ENCODE assay signal across 17 cellular contexts in the genomic region with DNA sequence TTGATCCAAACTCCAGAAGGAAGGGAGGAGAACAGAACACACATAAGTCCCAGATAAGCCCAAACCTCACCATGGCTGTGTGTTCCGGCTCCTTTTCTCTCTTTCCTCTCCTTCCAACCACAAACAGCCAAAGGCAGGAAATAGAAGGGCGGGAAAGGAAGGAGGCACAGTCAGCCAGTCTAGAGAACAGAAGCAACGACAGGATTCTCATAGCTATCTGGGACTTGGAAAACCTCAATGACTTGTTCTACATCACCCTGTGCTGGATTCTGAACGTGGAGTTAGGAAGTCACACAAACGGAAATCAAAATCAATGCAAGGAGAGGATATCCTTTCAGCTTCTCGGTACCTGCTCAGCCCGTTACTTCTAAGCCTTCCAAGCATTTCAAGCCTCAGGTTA. TPM values are rescaled to one million over a fixed set of nuclear protein-coding genes. Genes with fewer than 3 reads are reported as not detected.
DNase-seq lines count a peak whose midpoint lies in the region; TF ChIP-seq lines count a peak whose summit lies in the region.
"Had no signal": no experiment of that assay in that cellular context is flagged by ENCODE, and none has a peak within 500 bp of the region (broad histone marks: within the 10 kb centered on the region; RNA-seq: fewer than 3 reads in every experiment).

No MANE protein-coding gene starts in this region.

- no peak for TF ChIP-seq RAD21 in SK-N-SH (IDR thresholded peaks at IDR 0.05; ENCODE audit: low read length)

- no peaks in the 10 kb centered on the region for H3K9me3 Mint-ChIP-seq in HFFc6
- no peaks in the 10 kb centered on the region for H3K9me3 Mint-ChIP-seq in chondrocyte (ENCODE audit: low read depth)
- no peaks in the 10 kb centered on the region for H3K9me3 Mint-ChIP-seq in neural crest cell
- no peaks in the 10 kb centered on the region for H3K9me3 Mint-ChIP-seq in CD14-positive monocyte
- H3K9me3 Mint-ChIP-seq: CD8-positive, alpha-beta memory T cell; IgD-negative memory B cell had no signal

- H3K9me2 ChIP-seq in SK-N-SH: no peaks in the 10 kb centered on the region

- H3K4me3 Mint-ChIP-seq in HFFc6: no peak overlapping the region
- H3K4me3 Mint-ChIP-seq in chondrocyte (ENCODE audit: unreplicated experiment): no peak overlapping the region
- H3K4me3 Mint-ChIP-seq in neural crest cell: no peak overlapping the region
- no peak overlapping the region for H3K4me3 Mint-ChIP-seq in CD14-positive monocyte
- H3K4me3 Mint-ChIP-seq: IgD-negative memory B cell had no signal

- H3F3A ChIP-seq in SK-N-SH (replicated peaks; ENCODE audit: insufficient read depth): peaks cover 10% of the 10 kb centered on the region

- H3K27me3 Mint-ChIP-seq in HFFc6 (ENCODE audit: insufficient read depth): no peaks in the 10 kb centered on the region
- no peaks in the 10 kb centered on the region for H3K27me3 Mint-ChIP-seq in chondrocyte (ENCODE audit: low read depth)
- H3K27me3 Mint-ChIP-seq in neural crest cell (ENCODE audit: low read depth): no peaks in the 10 kb centered on the region
- H3K27me3 Mint-ChIP-seq in CD14-positive monocyte (ENCODE audit: low read depth in 3 of 3): peaks cover 0 to 3% (median 0%) of the 10 kb centered on the region in 3 donors
- H3K27me3 Mint-ChIP-seq: CD8-positive, alpha-beta memory T cell; IgD-negative memory B cell had no signal

- H3K9me3 ChIP-seq in BLaER1 treated with 17β-estradiol and CSF1 and Interleukin-3, amounts not matched to agents 10 nM and 100 nM (replicated peaks in 1 of 11): no peaks in the 10 kb centered on the region
- no peaks in the 10 kb centered on the region for H3K9me3 ChIP-seq in SK-N-SH
- H3K9me3 ChIP-seq: ascending aorta had no signal

- peaks cover 24% of the 10 kb centered on the region for H3K4me1 Mint-ChIP-seq in HFFc6 (ENCODE audit: low read depth)
- peaks cover 37% of the 10 kb centered on the region for H3K4me1 Mint-ChIP-seq in chondrocyte (ENCODE audit: low read depth)
- peaks cover 16% of the 10 kb centered on the region for H3K4me1 Mint-ChIP-seq in neural crest cell
- H3K4me1 Mint-ChIP-seq in CD14-positive monocyte: peaks cover 27% of the 10 kb centered on the region

- no peak for TF ChIP-seq EP300 in SK-N-SH (IDR thresholded peaks at IDR 0.05; ENCODE audit: borderline replicate concordance in 1 of 2, low read depth in 1 of 2, low read length in 1 of 2)

- 93% methylated on average over 7 of the region's 7 CpGs for WGBS in SK-N-SH (ENCODE audit: low lambda C conversion rate)

- H3K36me3 ChIP-seq in BLaER1 treated with 17β-estradiol and CSF1 and Interleukin-3, amounts not matched to agents 10 nM and 100 nM: peaks cover 50 to 98% (median 76%) of the 10 kb centered on the region in 11 experiments
- H3K36me3 ChIP-seq in SK-N-SH (replicated peaks in 1 of 2; ENCODE audit: control insufficient read depth in 1 of 2, insufficient read depth in 2 of 2, low read length in 1 of 2): peaks cover 2 to 15% of the 10 kb centered on the region in 2 experiments
- H3K36me3 ChIP-seq: ascending aorta had no signal

- H3K79me2 ChIP-seq in SK-N-SH (ENCODE audit: insufficient read depth): peaks cover 100% of the 10 kb centered on the region

- peaks cover 88 to 100% (median 100%) of the 10 kb centered on the region in 11 experiments for H4K20me1 ChIP-seq in BLaER1 treated with 17β-estradiol and CSF1 and Interleukin-3, amounts not matched to agents 10 nM and 100 nM
- peaks cover 97% of the 10 kb centered on the region for H4K20me1 ChIP-seq in SK-N-SH (ENCODE audit: insufficient read depth)

- peak overlapping the region; percentile 11 to 72 (median 58); a peak in 19 of 22 replicates for H3K9ac ChIP-seq in BLaER1 treated with 17β-estradiol and CSF1 and Interleukin-3, amounts not matched to agents 10 nM and 100 nM
- no peak overlapping the region for H3K9ac ChIP-seq in SK-N-SH

- H3K27ac Mint-ChIP-seq in HFFc6 (peak overlapping the region; percentile 21; the same call in 1 of the 2 replicates), chondrocyte (ENCODE audit: unreplicated experiment) (peak overlapping the region; percentile 80), neural crest cell (ENCODE audit: unreplicated experiment) (peak overlapping the region; percentile 83), CD14-positive monocyte (peak overlapping the region in 2 of 7 donors; percentile 30 to 74)

- peak overlapping the region in 10 of 11 experiments; percentile 20 to 79 (median 67); a peak in 19 of 22 replicates for H3K27ac ChIP-seq in BLaER1 treated with 17β-estradiol and CSF1 and Interleukin-3, amounts not matched to agents 10 nM and 100 nM
- no peak overlapping the region for H3K27ac ChIP-seq in SK-N-SH (ENCODE audit: low read depth in 2 of 2, low read length in 1 of 2)
- no peak overlapping the region for H3K27ac ChIP-seq in RWPE1
- H3K27ac ChIP-seq: ascending aorta had no signal

- peak overlapping the region in 6 of 10 experiments; percentile 5 to 48 (median 27); a peak in 9 of 20 replicates for H3K4me3 ChIP-seq in BLaER1 treated with 17β-estradiol and CSF1 and Interleukin-3, amounts not matched to agents 10 nM and 100 nM
- no peak overlapping the region for H3K4me3 ChIP-seq in SK-N-SH (ENCODE audit: low read depth in 2 of 2, low read length in 1 of 2)
- H3K4me3 ChIP-seq: ascending aorta had no signal

- peak overlapping the region; percentile 59 to 92 (median 82) for H3K4me2 ChIP-seq in BLaER1 treated with 17β-estradiol and CSF1 and Interleukin-3, amounts not matched to agents 10 nM and 100 nM
- no peak overlapping the region for H3K4me2 ChIP-seq in SK-N-SH

- CTCF ChIA-PET in SK-N-SH (lab: Yijun Ruan, JAX) (no interaction called here), RWPE1 (lab: Yijun Ruan, JAX) (interaction anchor here (0.6 kb wide), 1 partner anchor 142 kb away, joined by 3 read pairs; no protein-coding TSS in a partner anchor)

- no peak overlapping the region for H2AFZ ChIP-seq in SK-N-SH (ENCODE audit: low read depth)

- H3K4me1 ChIP-seq in BLaER1 treated with 17β-estradiol and CSF1 and Interleukin-3, amounts not matched to agents 10 nM and 100 nM: peaks cover 17 to 54% (median 35%) of the 10 kb centered on the region in 10 experiments
- no peaks in the 10 kb centered on the region for H3K4me1 ChIP-seq in SK-N-SH (ENCODE audit: control insufficient read depth in 1 of 2, insufficient read depth in 2 of 2, low read depth in 1 of 2, low read length in 1 of 2)

- intact Hi-C loops in CD14-positive monocyte (cut with micrococcal nuclease): loop anchor here in 1 of 2 donors (5.0 kb wide), 1 partner anchor 55 kb away; no protein-coding TSS in a partner anchor

- TF ChIP-seq CTCF in HFFc6 (IDR thresholded peaks at IDR 0.05) (no peak), chondrocyte (IDR thresholded peaks at IDR 0.05) (no peak), neural crest cell (conservative IDR thresholded peaks at IDR 0.05) (no peak), SK-N-SH (IDR thresholded peaks at IDR 0.05) (no peak), RWPE1 (conservative IDR thresholded peaks at IDR 0.05; ENCODE audit: low read depth) (no peak), CD14-positive monocyte (IDR thresholded peaks at IDR 0.05) (no peak)

- peaks cover 22% of the 10 kb centered on the region for H3K36me3 Mint-ChIP-seq in HFFc6 (ENCODE audit: low read depth)
- H3K36me3 Mint-ChIP-seq in chondrocyte (ENCODE audit: low read depth): peaks cover 2% of the 10 kb centered on the region
- H3K36me3 Mint-ChIP-seq in neural crest cell (ENCODE audit: low read depth): peaks cover 9% of the 10 kb centered on the region
- H3K36me3 Mint-ChIP-seq in CD14-positive monocyte: peaks cover 12 to 70% of the 10 kb centered on the region in 2 donors
- H3K36me3 Mint-ChIP-seq: IgD-negative memory B cell had no signal

- no peak for DNase-seq in HFFc6
- DNase-seq in chondrocyte (ENCODE audit: low spot score): no peak
- DNase-seq in neural crest cell (ENCODE audit: low read depth, low spot score): no peak
- DNase-seq in SK-N-SH: no peak
- DNase-seq in germinal center (ENCODE audit: low spot score): no peak
- DNase-seq in RWPE1 (ENCODE audit: low spot score): no peak
- DNase-seq in CD14-positive monocyte (ENCODE audit: low spot score): no peak
- DNase-seq: activated CD4-positive, alpha-beta T cell treated with anti-CD3 and anti-CD28 coated beads for 4 hours; CD8-positive, alpha-beta memory T cell; GDM1; NCI-H1417; NCI-H510A; retina; stimulated activated CD4-positive, alpha-beta T cell treated with anti-CD3 and anti-CD28 coated beads, Interleukin-4, amount 100 ng/mL, for 1 hour had no signal

- H3K27me3 ChIP-seq in BLaER1 treated with 17β-estradiol and CSF1 and Interleukin-3, amounts not matched to agents 10 nM and 100 nM: no peaks in the 10 kb centered on the region
- no peaks in the 10 kb centered on the region for H3K27me3 ChIP-seq in SK-N-SH (ENCODE audit: insufficient read depth)
- H3K27me3 ChIP-seq: ascending aorta had no signal

- POLR2A ChIA-PET in SK-N-SH (lab: Yijun Ruan, JAX) (no interaction called here), RWPE1 (lab: Yijun Ruan, JAX; ENCODE audit: low non-redundant PET) (no interaction called here)

TF ChIP-seq in SK-N-SH, 30 proteins besides CTCF, POLR2A, EP300 and RAD21:
- TF ChIP-seq TEAD4 (IDR thresholded peaks at IDR 0.05; ENCODE audit: borderline replicate concordance, insufficient read depth) (no peak), CHD2 (IDR thresholded peaks at IDR 0.05; ENCODE audit: low read length, partially characterized antibody) (no peak), NRF1 (IDR thresholded peaks at IDR 0.05; ENCODE audit: low read depth, low read length) (no peak)

RNA-seq across cellular contexts. Expression of gene CRK, which starts 9.0 kb away (rescaled TPM):
- total RNA-seq in HFFc6 (2021; fragmentation: NEBNext Ultra II Directional; extraction: Animal tissue kit (Norgen Biotek cat#: 25700)): 10 to 100 TPM; 71.1 to 83.1 (median 77.5) TPM
- 65.8 to 70.4 TPM (median 70.4 TPM) in 3 replicates for total RNA-seq in chondrocyte
- 57.5 and 58.5 TPM in 2 replicates for total RNA-seq in neural crest cell
- 50.7 and 63.5 TPM in 2 replicates for polyA plus RNA-seq in SK-N-SH (2012; rRNA removed)
- polyA plus RNA-seq in SK-N-SH (2012; cell fraction: cytosol; rRNA removed): 73.3 and 80.8 TPM in 2 replicates
- 22.6 and 29.4 TPM in 2 replicates for polyA plus RNA-seq in SK-N-SH (2012; cell fraction: nucleus; rRNA removed)
- 10 to 100 TPM; 22.3 to 28.0 TPM for polyA plus RNA-seq in CD14-positive monocyte

RNA-seq across cellular contexts. Expression of gene MYO1C, which starts 45.4 kb away (rescaled TPM):
- total RNA-seq in HFFc6 (2021; fragmentation: NEBNext Ultra II Directional; extraction: Animal tissue kit (Norgen Biotek cat#: 25700)): 100 to 1,000 TPM; 310 to 400 (median 328) TPM
- total RNA-seq in chondrocyte (216 to 329 TPM (median 329 TPM) in 3 replicates), neural crest cell (45.1 and 53.2 TPM in 2 replicates)
- polyA plus RNA-seq in SK-N-SH (2012; rRNA removed) (98.0 and 102 TPM in 2 replicates), CD14-positive monocyte (1 to 10 TPM; 2.5 to 3.1 TPM)
- polyA plus RNA-seq in SK-N-SH (2012; cell fraction: cytosol; rRNA removed): 44.7 and 60.5 TPM in 2 replicates
- polyA plus RNA-seq in SK-N-SH (2012; cell fraction: nucleus; rRNA removed): 250 and 284 TPM in 2 replicates

RNA-seq across cellular contexts. Expression of gene YWHAE, which starts 47.0 kb away (rescaled TPM):
- 100 to 1,000 TPM; 713 to 967 (median 844) TPM for total RNA-seq in HFFc6 (2021; fragmentation: NEBNext Ultra II Directional; extraction: Animal tissue kit (Norgen Biotek cat#: 25700))
- total RNA-seq in chondrocyte: 362 to 407 TPM (median 372 TPM) in 3 replicates
- 1,231 and 1,295 TPM in 2 replicates for total RNA-seq in neural crest cell
- polyA plus RNA-seq in SK-N-SH (2012; rRNA removed): 812 and 1,023 TPM in 2 replicates
- polyA plus RNA-seq in SK-N-SH (2012; cell fraction: cytosol; rRNA removed): 1,249 and 1,463 TPM in 2 replicates
- polyA plus RNA-seq in SK-N-SH (2012; cell fraction: nucleus; rRNA removed): 328 and 363 TPM in 2 replicates
- polyA plus RNA-seq in CD14-positive monocyte: 100 to 1,000 TPM; 168 to 185 TPM

Comparison
In these comparisons a context has a peak if more than half of its experiments do, and no peak if none do; other contexts are left out.
1. H3K27ac ChIP-seq: peak in BLaER1 treated with 17β-estradiol and CSF1 and Interleukin-3, amounts not matched to agents 10 nM and 100 nM (10 of 11); none in SK-N-SH (0 of 2) and RWPE1 (single experiment).
2. H3K4me3 ChIP-seq: peak in BLaER1 treated with 17β-estradiol and CSF1 and Interleukin-3, amounts not matched to agents 10 nM and 100 nM (6 of 10); none in SK-N-SH (0 of 2).